ENCODE assay signal across 8 cellular contexts in genomic region chr22:21652547-21653545, GRCh38. TPM values are rescaled to one million over a fixed set of nuclear protein-coding genes. Genes with fewer than 3 reads are reported as not detected.
A peak's percentile ranks its signal among the peaks of the same experiment; 100 is the strongest.
DNase-seq lines count a peak whose midpoint lies in the region; ATAC-seq lines count a peak whose summit lies in the region.

No MANE protein-coding gene starts in this region.

- no peak for ATAC-seq in right cardiac atrium
- no peak for ATAC-seq in stimulated activated naive CD8-positive, alpha-beta T cell treated with anti-CD3 and anti-CD28 coated beads, Interleukin-15, amount 100 ng/mL, for 72 hours

- no peaks in the 10 kb centered on the region for H3K27me3 Mint-ChIP-seq in stimulated activated naive CD8-positive, alpha-beta T cell treated with anti-CD3 and anti-CD28 coated beads, Interleukin-15, amount 100 ng/mL, for 72 hours

- no peaks in the 10 kb centered on the region for H3K9me3 Mint-ChIP-seq in stimulated activated naive CD8-positive, alpha-beta T cell treated with anti-CD3 and anti-CD28 coated beads, Interleukin-15, amount 100 ng/mL, for 72 hours

- peaks cover 50% of the 10 kb centered on the region for H3K4me1 Mint-ChIP-seq in stimulated activated naive CD8-positive, alpha-beta T cell treated with anti-CD3 and anti-CD28 coated beads, Interleukin-15, amount 100 ng/mL, for 72 hours

- H3K27me3 ChIP-seq in SJCRH30 = no peaks in the 10 kb centered on the region
- H3K27me3 ChIP-seq in right cardiac atrium (ENCODE audit: control insufficient read depth, insufficient read depth) = no peaks in the 10 kb centered on the region

- H3K4me3 ChIP-seq in SJCRH30 (peak overlapping the region; percentile 94), right cardiac atrium (ENCODE audit: low read length) (peak overlapping the region; percentile 57)

- intact Hi-C loops in right cardiac atrium (cut with DNase I) = no loop called here

- DNase-seq in NCI-H146 (lab: John Stamatoyannopoulos, UW) (peak; percentile 17), NCI-H146 treated with DMSO at 0.1 percent for 48 hours (lab: John Stamatoyannopoulos, UW; ENCODE audit: unreplicated experiment) (no peak), SJCRH30 (no peak), right cardiac atrium (peak in 1 of 3 donors; percentile 27), amygdala (lab: John Stamatoyannopoulos, UW) (no peak), DMS153 treated with DMSO at 0.1 percent for 48 hours (lab: John Stamatoyannopoulos, UW; ENCODE audit: unreplicated experiment) (no peak)
- no peak for DNase-seq in stimulated activated naive CD8-positive, alpha-beta T cell treated with anti-CD3 and anti-CD28 coated beads, Interleukin-15, amount 100 ng/mL, for 72 hours
- DNase-seq in stimulated activated CD4-positive, alpha-beta T cell treated with anti-CD3 and anti-CD28 coated beads, Interleukin-1b, Interleukin-23, amount 100 ng/mL, for 48 hours = no peak

- H3K27ac Mint-ChIP-seq in stimulated activated naive CD8-positive, alpha-beta T cell treated with anti-CD3 and anti-CD28 coated beads, Interleukin-15, amount 100 ng/mL, for 72 hours = peak overlapping the region; percentile 90 to 98

- peak overlapping the region; percentile 97 for H3K4me3 Mint-ChIP-seq in stimulated activated naive CD8-positive, alpha-beta T cell treated with anti-CD3 and anti-CD28 coated beads, Interleukin-15, amount 100 ng/mL, for 72 hours

- H3K36me3 ChIP-seq in SJCRH30 = peaks cover 18% of the 10 kb centered on the region

- 19% methylated on average over 40 of the region's 40 CpGs for WGBS in right cardiac atrium

- H3K4me1 ChIP-seq in SJCRH30 = peaks cover 6% of the 10 kb centered on the region
- H3K4me1 ChIP-seq in right cardiac atrium (ENCODE audit: control insufficient read depth, insufficient read depth, low read length) = peaks cover 4% of the 10 kb centered on the region

- peak overlapping the region; percentile 99 for H3K27ac ChIP-seq in SJCRH30
- H3K27ac ChIP-seq in right cardiac atrium (ENCODE audit: low read length) = no peak overlapping the region

- H3K9me3 ChIP-seq in SJCRH30 (replicated peaks) (no peaks in the 10 kb centered on the region), right cardiac atrium (ENCODE audit: control insufficient read depth, low read length) (no peaks in the 10 kb centered on the region)

RNA-seq across cellular contexts. Expression of gene SDF2L1, which starts 10.7 kb away (rescaled TPM):
- total RNA-seq in SJCRH30 (2014; rRNA removed; shearing (Covaris generic)) = 12.8 and 17.0 TPM in 2 replicates
- 10 to 100 TPM; 14.4 to 37.5 (median 33.4) TPM for total RNA-seq in right cardiac atrium
- polyA plus RNA-seq in right cardiac atrium = 35.9 TPM

RNA-seq across cellular contexts. Expression of gene PPIL2, which starts 13.0 kb away (rescaled TPM):
- total RNA-seq in SJCRH30 (2014; rRNA removed; shearing (Covaris generic)) = 24.8 and 29.7 TPM in 2 replicates
- 10 to 100 TPM; 20.4 to 32.0 (median 26.0) TPM for total RNA-seq in right cardiac atrium
- 22.6 TPM for polyA plus RNA-seq in right cardiac atrium

RNA-seq across cellular contexts. Expression of gene CCDC116, which starts 20.3 kb away (rescaled TPM):
- total RNA-seq in SJCRH30 (2014; rRNA removed; shearing (Covaris generic)) = 0.38 TPM in 1 of 2 replicates, not detected in the other
- under 1 TPM in 2 of 4 donors, not detected in 2; 0.34 TPM for total RNA-seq in right cardiac atrium
- 0.29 TPM for polyA plus RNA-seq in right cardiac atrium

RNA-seq across cellular contexts. Expression of gene YDJC, which starts 23.0 kb away (rescaled TPM):
- total RNA-seq in SJCRH30 (2014; rRNA removed; shearing (Covaris generic)) = 7.8 and 8.9 TPM in 2 replicates
- total RNA-seq in right cardiac atrium = 1 to 10 TPM; 3.6 to 5.8 (median 5.3) TPM
- 7.9 TPM for polyA plus RNA-seq in right cardiac atrium
